ENCODE assay signal across 1 cellular context in genomic region chr1:172818841-172819527, GRCh38.
TF ChIP-seq lines count a peak whose summit lies in the region.

No MANE protein-coding gene starts in this region.

TF ChIP-seq in K562, 482 proteins besides CTCF, POLR2A, EP300 and RAD21 (continued from another document):
- TF ChIP-seq ZNF280B (CRISPR knock-in tag; IDR thresholded peaks at IDR 0.05) = no peak
- no peak for TF ChIP-seq GATA2 (CRISPR knock-in tag; IDR thresholded peaks at IDR 0.05)
- TF ChIP-seq TRIM24 (IDR thresholded peaks at IDR 0.05) = no peak
